Comparison of ENCODE assay signal across 24 cellular contexts in genomic region chr11:94910779-94911178, GRCh38.
DNase-seq lines count a peak whose midpoint lies in the region; ATAC-seq and TF ChIP-seq lines count a peak whose summit lies in the region.
"Had no signal": no experiment of that assay in that cellular context is flagged by ENCODE, and none has a peak within 500 bp of the region (broad histone marks: within the 10 kb centered on the region; RNA-seq: fewer than 3 reads in every experiment).

No MANE protein-coding gene starts in this region.

- intact Hi-C loops in psoas muscle (cut with DNase I): no loop called here

- peaks cover 3% of the 10 kb centered on the region for H3K36me3 Mint-ChIP-seq in activated naive CD8-positive, alpha-beta T cell treated with anti-CD3 and anti-CD28 coated beads, Interleukin-2, amount 50 U/mL, for 24 hours (ENCODE audit: low read depth)
- H3K36me3 Mint-ChIP-seq: naive B cell had no signal

- no peaks in the 10 kb centered on the region for H3K27me3 Mint-ChIP-seq in activated naive CD8-positive, alpha-beta T cell treated with anti-CD3 and anti-CD28 coated beads, Interleukin-2, amount 50 U/mL, for 24 hours
- H3K27me3 Mint-ChIP-seq: activated CD8-positive, alpha-beta T cell treated with anti-CD3 and anti-CD28 coated beads for 36 hours; naive B cell had no signal

- peak; percentile 96 for DNase-seq in AG10803 (ENCODE audit: low read depth)
- DNase-seq in SK-N-SH: no peak
- peak; percentile 85 for DNase-seq in fibroblast of gingiva (ENCODE audit: low read depth)
- peak; percentile 72 for DNase-seq in skeletal muscle cell (ENCODE audit: low read depth)
- no peak for DNase-seq in psoas muscle
- no peak for DNase-seq in activated naive CD8-positive, alpha-beta T cell treated with anti-CD3 and anti-CD28 coated beads, Interleukin-2, amount 50 U/mL, for 24 hours
- DNase-seq: activated B cell treated with CpG ODN at 0.5 μM for 24 hours; activated CD8-positive, alpha-beta T cell treated with anti-CD3 and anti-CD28 coated beads for 36 hours; activated naive CD4-positive, alpha-beta T cell; activated T-cell treated with anti-CD3 and anti-CD28 coated beads, Interleukin-2, amount 50 U/mL, for 1 hour; gastrocnemius medialis; KBM-7; naive B cell; NCI-H146; NCI-H2171; NCI-H526; occipital lobe; retina; substantia nigra; T-helper 9 cell had no signal

- CTCF ChIA-PET in SK-N-SH (lab: Yijun Ruan, JAX): interaction anchor here (1.3 to 1.8 kb wide), 3 partner anchors 14 to 170 kb away, joined by 3 to 17 read pairs (median 3); no protein-coding TSS in a partner anchor

- TF ChIP-seq RAD21 in SK-N-SH (IDR thresholded peaks at IDR 0.05; ENCODE audit: low read length): no peak

- TF ChIP-seq EP300 in SK-N-SH (IDR thresholded peaks at IDR 0.05; ENCODE audit: borderline replicate concordance in 1 of 2, low read depth in 1 of 2, low read length in 1 of 2): no peak

- no peak overlapping the region for H3K4me3 ChIP-seq in AG10803 (ENCODE audit: low read length)
- no peak overlapping the region for H3K4me3 ChIP-seq in SK-N-SH (ENCODE audit: low read depth in 2 of 2, low read length in 1 of 2)
- no peak overlapping the region for H3K4me3 ChIP-seq in skeletal muscle cell (ENCODE audit: low read depth, low read length)
- H3K4me3 ChIP-seq in psoas muscle: no peak overlapping the region
- H3K4me3 ChIP-seq: ascending aorta, gastrocnemius medialis had no signal

- WGBS in SK-N-SH (ENCODE audit: low lambda C conversion rate): 0% methylated on average over 1 of the region's 1 CpG
- WGBS in psoas muscle, 3 donors: 0% methylated on average over 1 of the region's 1 CpG

- no peaks in the 10 kb centered on the region for H3K4me1 Mint-ChIP-seq in activated naive CD8-positive, alpha-beta T cell treated with anti-CD3 and anti-CD28 coated beads, Interleukin-2, amount 50 U/mL, for 24 hours
- H3K4me1 Mint-ChIP-seq: activated B cell treated with CpG ODN at 0.5 μM for 24 hours, naive B cell had no signal

- no peaks in the 10 kb centered on the region for H3F3A ChIP-seq in SK-N-SH (replicated peaks; ENCODE audit: insufficient read depth)

- H3K27ac ChIP-seq in SK-N-SH (ENCODE audit: low read depth in 2 of 2, low read length in 1 of 2) (peak overlapping the region; percentile 18 to 53; a peak in 3 of 4 replicates), psoas muscle (no peak overlapping the region)
- H3K27ac ChIP-seq: ascending aorta, gastrocnemius medialis, RWPE1 had no signal

- H3K27me3 ChIP-seq in SK-N-SH (ENCODE audit: insufficient read depth): no peaks in the 10 kb centered on the region
- no peaks in the 10 kb centered on the region for H3K27me3 ChIP-seq in psoas muscle (ENCODE audit: insufficient read depth in 3 of 3, low read length in 2 of 3)
- H3K27me3 ChIP-seq: ascending aorta, gastrocnemius medialis had no signal

- H3K4me3 Mint-ChIP-seq in activated naive CD8-positive, alpha-beta T cell treated with anti-CD3 and anti-CD28 coated beads, Interleukin-2, amount 50 U/mL, for 24 hours: no peak overlapping the region
- H3K4me3 Mint-ChIP-seq: activated B cell treated with CpG ODN at 0.5 μM for 24 hours; activated CD8-positive, alpha-beta T cell treated with anti-CD3 and anti-CD28 coated beads for 36 hours; naive B cell had no signal

- peaks cover 6% of the 10 kb centered on the region for H3K9me3 Mint-ChIP-seq in activated naive CD8-positive, alpha-beta T cell treated with anti-CD3 and anti-CD28 coated beads, Interleukin-2, amount 50 U/mL, for 24 hours

- H2AFZ ChIP-seq in SK-N-SH (ENCODE audit: low read depth): no peak overlapping the region

- ATAC-seq in GM21390 (IDR thresholded peaks at IDR 0.05; ENCODE audit: unreplicated experiment): no peak
- ATAC-seq in psoas muscle: no peak
- ATAC-seq in HG02970 (IDR thresholded peaks at IDR 0.05; ENCODE audit: low FRiP score, unreplicated experiment): no peak
- no peak for ATAC-seq in activated naive CD8-positive, alpha-beta T cell treated with anti-CD3 and anti-CD28 coated beads, Interleukin-2, amount 50 U/mL, for 24 hours
- ATAC-seq: activated CD8-positive, alpha-beta T cell treated with anti-CD3 and anti-CD28 coated beads for 36 hours; gastrocnemius medialis had no signal

- POLR2A ChIA-PET in SK-N-SH (lab: Yijun Ruan, JAX): no interaction called here

- TF ChIP-seq CTCF in AG10803 (conservative IDR thresholded peaks at IDR 0.05; ENCODE audit: low read length) (no peak), SK-N-SH (IDR thresholded peaks at IDR 0.05) (no peak), psoas muscle (IDR thresholded peaks at IDR 0.05) (no peak)

- H3K36me3 ChIP-seq in SK-N-SH (replicated peaks in 1 of 2; ENCODE audit: control insufficient read depth in 1 of 2, insufficient read depth in 2 of 2, low read length in 1 of 2) (peaks cover 0 to 7% of the 10 kb centered on the region in 2 experiments), psoas muscle (ENCODE audit: insufficient read depth in 1 of 2, low read depth in 1 of 2) (no peaks in the 10 kb centered on the region)
- H3K36me3 ChIP-seq: ascending aorta, gastrocnemius medialis had no signal

- H3K4me1 ChIP-seq in SK-N-SH (ENCODE audit: control insufficient read depth in 1 of 2, insufficient read depth in 2 of 2, low read depth in 1 of 2, low read length in 1 of 2) (no peaks in the 10 kb centered on the region; a peak in 1 of 4 replicates), psoas muscle (no peaks in the 10 kb centered on the region)
- H3K4me1 ChIP-seq: ascending aorta, gastrocnemius medialis had no signal

- H3K27ac Mint-ChIP-seq in activated naive CD8-positive, alpha-beta T cell treated with anti-CD3 and anti-CD28 coated beads, Interleukin-2, amount 50 U/mL, for 24 hours: no peak overlapping the region
- H3K27ac Mint-ChIP-seq: activated B cell treated with CpG ODN at 0.5 μM for 24 hours; activated CD8-positive, alpha-beta T cell treated with anti-CD3 and anti-CD28 coated beads for 36 hours had no signal

- H4K20me1 ChIP-seq in SK-N-SH (ENCODE audit: insufficient read depth): no peaks in the 10 kb centered on the region

- no peaks in the 10 kb centered on the region for H3K9me2 ChIP-seq in SK-N-SH

- H3K4me2 ChIP-seq in SK-N-SH: no peak overlapping the region

- no peaks in the 10 kb centered on the region for H3K79me2 ChIP-seq in SK-N-SH (ENCODE audit: insufficient read depth)

- 0 out of 2 replicates have a peak, but pooled peaks cover under 1% of the 10 kb centered on the region for H3K9me3 ChIP-seq in SK-N-SH
- H3K9me3 ChIP-seq in psoas muscle: no peaks in the 10 kb centered on the region
- H3K9me3 ChIP-seq: ascending aorta, gastrocnemius medialis had no signal

- no peak overlapping the region for H3K9ac ChIP-seq in SK-N-SH

TF ChIP-seq in SK-N-SH, 30 proteins besides CTCF, POLR2A, EP300 and RAD21:
- TF ChIP-seq PBX3 (IDR thresholded peaks at IDR 0.05) (no peak), MEF2A (IDR thresholded peaks at IDR 0.05; ENCODE audit: borderline replicate concordance, low read depth) (no peak), MAX (IDR thresholded peaks at IDR 0.05; ENCODE audit: low read depth) (peak; percentile 68), IRF3 (IDR thresholded peaks at IDR 0.05; ENCODE audit: low read depth, low read length) (no peak), MXI1 (IDR thresholded peaks at IDR 0.05; ENCODE audit: low read depth, low read length) (no peak), FOXM1 (IDR thresholded peaks at IDR 0.05; ENCODE audit: low read depth) (no peak), FOSL2 (IDR thresholded peaks at IDR 0.05; ENCODE audit: borderline replicate concordance, low read depth) (no peak), USF1 (IDR thresholded peaks at IDR 0.05; ENCODE audit: borderline replicate concordance, low read depth) (no peak), TCF12 (IDR thresholded peaks at IDR 0.05) (peak; percentile 67)

Comparison
In these comparisons a context has a peak if more than half of its experiments do, and no peak if none do; other contexts are left out.
1. DNase-seq: peak in AG10803 (single experiment), fibroblast of gingiva (single experiment) and skeletal muscle cell (single experiment); none in SK-N-SH (single experiment), psoas muscle (0 of 2) and activated naive CD8-positive, alpha-beta T cell treated with anti-CD3 and anti-CD28 coated beads, Interleukin-2, amount 50 U/mL, for 24 hours (single experiment).